Comparison of ENCODE assay signal across 31 cellular contexts in genomic region chr6:143982968-143983367, GRCh38.
"Had no signal": no experiment of that assay in that cellular context is flagged by ENCODE, and none has a peak within 500 bp of the region (broad histone marks: within the 10 kb centered on the region; RNA-seq: fewer than 3 reads in every experiment).

No MANE protein-coding gene starts in this region.

- DNase-seq: activated CD4-positive, alpha-beta memory T cell treated with anti-CD3 and anti-CD28 coated beads, Interleukin-2, amount 10 ng/mL, durations not matched to agents 7 days and 5 days; activated CD4-positive, alpha-beta T cell treated with anti-CD3 and anti-CD28 coated beads for 1 hour; activated CD4-positive, alpha-beta T cell treated with anti-CD3 and anti-CD28 coated beads for 36 hours; activated CD4-positive, alpha-beta T cell treated with anti-CD3 and anti-CD28 coated beads for 48 hours; activated CD4-positive, alpha-beta T cell treated with anti-CD3 and anti-CD28 coated beads, Interleukin-2, amount 10 ng/mL, durations not matched to agents 7 days and 5 days; activated CD4-positive, alpha-beta T cell treated with anti-CD3 and anti-CD28 coated beads, Interleukin-2, amount 50 U/mL, for 48 hours; activated CD4-positive, CD25-positive, alpha-beta regulatory T cell; activated CD8-positive, alpha-beta memory T cell treated with anti-CD3 and anti-CD28 coated beads for 24 hours; activated CD8-positive, alpha-beta memory T cell treated with anti-CD3 and anti-CD28 coated beads, Interleukin-2, amount 10 ng/mL, durations not matched to agents 7 days and 5 days; activated CD8-positive, alpha-beta memory T cell treated with anti-CD3 and anti-CD28 coated beads, Interleukin-2, amount 50 U/mL, for 48 hours; activated CD8-positive, alpha-beta T cell treated with anti-CD3 and anti-CD28 coated beads, Interleukin-2, amount 10 ng/mL, durations not matched to agents 7 days and 5 days; activated effector memory CD4-positive, alpha-beta T cell treated with Interleukin-2 at 50 U/mL for 16 hours; activated gamma-delta T cell; activated naive CD4-positive, alpha-beta T cell treated with anti-CD3 and anti-CD28 coated beads, Interleukin-2, amount 10 ng/mL, durations not matched to agents 7 days and 5 days; activated naive CD4-positive, alpha-beta T cell treated with Interleukin-2 at 50 U/mL for 16 hours; activated naive CD8-positive, alpha-beta T cell treated with anti-CD3 and anti-CD28 coated beads, Interleukin-2, amount 10 ng/mL, durations not matched to agents 7 days and 5 days; activated naive CD8-positive, alpha-beta T cell treated with anti-CD3 and anti-CD28 coated beads, Interleukin-2, amount 50 U/mL, for 24 hours; activated T-cell treated with anti-CD3 and anti-CD28 coated beads, Interleukin-2, amount 50 U/mL, for 24 hours; activated T-cell treated with anti-CD3 and anti-CD28 coated beads, Interleukin-2, amount 50 U/mL, for 48 hours; amniotic stem cell; aorta; caudate nucleus; cerebellar nuclear complex; T-cell; T-helper 17 cell; T1000; WERI-Rb-1 had no signal

- ATAC-seq: activated CD4-positive, alpha-beta T cell treated with anti-CD3 and anti-CD28 coated beads for 36 hours; activated CD4-positive, CD25-positive, alpha-beta regulatory T cell treated with anti-CD3 and anti-CD28 coated beads, Interleukin-2, amount 50 U/mL, for 24 hours; activated CD8-positive, alpha-beta memory T cell treated with anti-CD3 and anti-CD28 coated beads, Interleukin-2, amount 10 ng/mL, durations not matched to agents 7 days and 5 days; activated CD8-positive, alpha-beta T cell treated with anti-CD3 and anti-CD28 coated beads, Interleukin-2, amount 10 ng/mL, durations not matched to agents 7 days and 5 days; activated naive CD8-positive, alpha-beta T cell treated with anti-CD3 and anti-CD28 coated beads, Interleukin-2, amount 50 U/mL, for 24 hours; T-cell; T-helper 17 cell; WTC11 had no signal

- FAIRE-seq: bronchial epithelial cell had no signal

- H3K36me3 ChIP-seq: cardiac muscle cell, WERI-Rb-1 had no signal

- H3K27ac ChIP-seq: cardiac muscle cell, WERI-Rb-1 had no signal

- H3K4me3 ChIP-seq: cardiac muscle cell had no signal

- H3K27me3 ChIP-seq: cardiac muscle cell had no signal
